In genomic region chr7:55538538-55538937, GRCh38 we compare ENCODE assay signal across 11 cellular contexts. TPM values are rescaled to one million over a fixed set of nuclear protein-coding genes. Genes with fewer than 3 reads are reported as not detected.
DNase-seq lines count a peak whose midpoint lies in the region; ATAC-seq and TF ChIP-seq lines count a peak whose summit lies in the region.
"Had no signal": no experiment of that assay in that cellular context is flagged by ENCODE, and none has a peak within 500 bp of the region (broad histone marks: within the 10 kb centered on the region; RNA-seq: fewer than 3 reads in every experiment).

No MANE protein-coding gene starts in this region.

- H3K9me3 Mint-ChIP-seq in effector memory CD8-positive, alpha-beta T cell = no peaks in the 10 kb centered on the region
- peaks cover 4% of the 10 kb centered on the region for H3K9me3 Mint-ChIP-seq in mesothelial cell of epicardium
- H3K9me3 Mint-ChIP-seq: stimulated activated naive CD8-positive, alpha-beta T cell treated with anti-CD3 and anti-CD28 coated beads, Interleukin-15, Interleukin-2, amounts not matched to agents 100 ng/mL and 50 ng/mL, for 24 hours had no signal

- peaks cover 74% of the 10 kb centered on the region; the same call in 1 of the 2 replicates for H3K79me2 ChIP-seq in OCI-LY7 (ENCODE audit: insufficient read depth, low read depth, low read length)

- H4K20me1 ChIP-seq in OCI-LY7 (ENCODE audit: insufficient read depth, low read length) = peaks cover 7% of the 10 kb centered on the region; the same call in 1 of the 2 replicates

- no peaks in the 10 kb centered on the region for H3K27me3 Mint-ChIP-seq in effector memory CD8-positive, alpha-beta T cell
- H3K27me3 Mint-ChIP-seq in mesothelial cell of epicardium (ENCODE audit: low read depth) = no peaks in the 10 kb centered on the region
- H3K27me3 Mint-ChIP-seq: stimulated activated naive CD8-positive, alpha-beta T cell treated with anti-CD3 and anti-CD28 coated beads, Interleukin-15, Interleukin-2, amounts not matched to agents 100 ng/mL and 50 ng/mL, for 24 hours had no signal

- TF ChIP-seq CTCF in OCI-LY7 (conservative IDR thresholded peaks at IDR 0.05; ENCODE audit: low read length) (no peak), psoas muscle (IDR thresholded peaks at IDR 0.05) (no peak), mesothelial cell of epicardium (IDR thresholded peaks at IDR 0.05; ENCODE audit: unreplicated experiment) (no peak)

- H3K27ac ChIP-seq in OCI-LY7 (ENCODE audit: low read depth, low read length, poor library complexity, severe bottlenecking) (no peak overlapping the region), psoas muscle (peak overlapping the region; percentile 10)

- peaks cover 61% of the 10 kb centered on the region for H3K4me1 ChIP-seq in OCI-LY7 (ENCODE audit: insufficient read depth, low read length, poor library complexity, severe bottlenecking)
- H3K4me1 ChIP-seq in psoas muscle = peaks cover 67% of the 10 kb centered on the region

- no peaks in the 10 kb centered on the region for H3K9me3 ChIP-seq in OCI-LY7 (ENCODE audit: low read length)
- H3K9me3 ChIP-seq in psoas muscle = no peaks in the 10 kb centered on the region

- peak overlapping the region; percentile 58 to 87 for H3K27ac Mint-ChIP-seq in effector memory CD8-positive, alpha-beta T cell
- H3K27ac Mint-ChIP-seq in mesothelial cell of epicardium = no peak overlapping the region

- peak; percentile 91 for DNase-seq in GM03348 (ENCODE audit: low spot score)
- no peak for DNase-seq in OCI-LY7 (ENCODE audit: low spot score)
- DNase-seq in effector memory CD8-positive, alpha-beta T cell = no peak
- no peak for DNase-seq in psoas muscle
- DNase-seq in NCI-H526 (lab: John Stamatoyannopoulos, UW) = no peak
- DNase-seq in mesothelial cell of epicardium (ENCODE audit: low spot score in 2 of 2, unreplicated experiment in 2 of 2) = no peak
- no peak for DNase-seq in NCI-H2227 (lab: John Stamatoyannopoulos, UW; ENCODE audit: unreplicated experiment)
- no peak for DNase-seq in DMS53 (lab: John Stamatoyannopoulos, UW)
- DNase-seq: NCI-H2171, retina had no signal

- H3K9me2 ChIP-seq in OCI-LY7 (ENCODE audit: insufficient read depth, low read length) = no peaks in the 10 kb centered on the region

- intact Hi-C loops in OCI-LY7 (cut with micrococcal nuclease; ENCODE audit: unreplicated experiment) (loop anchor here (10.0 kb wide), 1 partner anchor 174 kb away; the partner anchor contains the start of gene LANCL2), psoas muscle (cut with DNase I) (no loop called here)

- H2AFZ ChIP-seq in OCI-LY7 (ENCODE audit: low read length) = no peak overlapping the region

- BruUV-seq in OCI-LY7 (replicated peaks; lab: Mats Ljungman, UMichigan) = no TSS peak

- CTCF ChIA-PET in OCI-LY7 (lab: Charles Lee; ENCODE audit: unreplicated experiment) = interaction anchor here (1.4 kb wide), 1 partner anchor 15 kb away, joined by 8 read pairs; no protein-coding TSS in a partner anchor

- no peaks in the 10 kb centered on the region for H3K27me3 ChIP-seq in psoas muscle (ENCODE audit: insufficient read depth in 3 of 3, low read length in 2 of 3)

- peak overlapping the region; percentile 72 to 77 for H3K4me3 Mint-ChIP-seq in effector memory CD8-positive, alpha-beta T cell
- no peak overlapping the region for H3K4me3 Mint-ChIP-seq in mesothelial cell of epicardium
- H3K4me3 Mint-ChIP-seq: stimulated activated naive CD8-positive, alpha-beta T cell treated with anti-CD3 and anti-CD28 coated beads, Interleukin-15, Interleukin-2, amounts not matched to agents 100 ng/mL and 50 ng/mL, for 24 hours had no signal

- H3K36me3 ChIP-seq in OCI-LY7 (ENCODE audit: insufficient read depth, low read length) (peaks cover 8% of the 10 kb centered on the region), psoas muscle (ENCODE audit: insufficient read depth in 1 of 2, low read depth in 1 of 2) (no peaks in the 10 kb centered on the region)

- peak overlapping the region; percentile 90; the same call in 1 of the 2 replicates for H3K4me2 ChIP-seq in OCI-LY7 (ENCODE audit: low read length)

- 87 to 91% (median 88%) methylated on average over 3 of the region's 3 CpGs for WGBS in psoas muscle, 3 donors

- H3K4me1 Mint-ChIP-seq in effector memory CD8-positive, alpha-beta T cell (ENCODE audit: low read depth in 2 of 2) = peaks cover 59% of the 10 kb centered on the region in 2 donors
- H3K4me1 Mint-ChIP-seq in mesothelial cell of epicardium = peaks cover 27% of the 10 kb centered on the region

- peaks cover 24% of the 10 kb centered on the region for H3K36me3 Mint-ChIP-seq in effector memory CD8-positive, alpha-beta T cell (ENCODE audit: insufficient read depth)
- peaks cover 4% of the 10 kb centered on the region for H3K36me3 Mint-ChIP-seq in mesothelial cell of epicardium

- ATAC-seq in effector memory CD8-positive, alpha-beta T cell (replicated peaks) = no peak
- ATAC-seq in psoas muscle = no peak

- H3K4me3 ChIP-seq in OCI-LY7 (ENCODE audit: low read depth, low read length, poor library complexity, severe bottlenecking) (no peak overlapping the region), psoas muscle (no peak overlapping the region)

- POLR2A ChIA-PET in OCI-LY7 (lab: Charles Lee) = interaction anchor here (0.6 to 1.8 kb wide), 6 partner anchors 9 to 35 kb away, joined by 3 to 6 read pairs (median 4); no protein-coding TSS in a partner anchor

RNA-seq across cellular contexts. Expression of gene VOPP1, which starts 33.8 kb away (rescaled TPM):
- 66.9 and 68.8 TPM in 2 replicates for total RNA-seq in OCI-LY7 (2014; rRNA removed; shearing (Covaris generic))
- 72.1 and 73.9 TPM in 2 replicates for total RNA-seq in OCI-LY7 (2022)
- 10 to 100 TPM; 21.6 to 31.9 (median 30.5) TPM for total RNA-seq in psoas muscle
- polyA plus RNA-seq in psoas muscle = 10 to 100 TPM; 16.3 to 45.7 (median 19.5) TPM
- 42.4 to 43.1 TPM (median 42.8 TPM) in 3 replicates for total RNA-seq in mesothelial cell of epicardium
